13 cellular contexts compared by ENCODE assay signal in the genomic region with DNA sequence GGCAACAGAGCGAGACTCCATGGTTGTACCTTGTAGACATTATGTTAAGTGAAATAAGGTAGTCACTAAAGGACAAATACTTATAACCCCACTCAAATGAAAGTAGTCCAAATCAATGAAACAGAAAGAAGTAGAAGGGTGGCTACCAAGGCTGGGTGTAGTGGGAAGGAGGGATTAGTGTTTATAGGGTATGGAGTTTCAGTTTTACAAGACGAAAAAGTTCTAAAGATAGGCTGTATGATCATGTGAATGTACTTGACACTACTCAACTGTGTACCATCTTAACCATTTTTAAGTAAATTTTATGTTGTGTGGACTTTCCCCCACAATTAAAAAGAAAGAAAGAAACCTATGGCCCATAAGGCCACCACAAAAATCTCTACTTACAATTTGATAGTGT. TPM values are rescaled to one million over a fixed set of nuclear protein-coding genes. Genes with fewer than 3 reads are reported as not detected.
DNase-seq lines count a peak whose midpoint lies in the region; ATAC-seq and TF ChIP-seq lines count a peak whose summit lies in the region.
"Had no signal": no experiment of that assay in that cellular context is flagged by ENCODE, and none has a peak within 500 bp of the region (broad histone marks: within the 10 kb centered on the region; RNA-seq: fewer than 3 reads in every experiment).

No MANE protein-coding gene starts in this region.

- no peak for TF ChIP-seq POLR2A in breast epithelium (IDR thresholded peaks at IDR 0.05)

- intact Hi-C loops in MCF 10A (cut with micrococcal nuclease) (no loop called here), breast epithelium (cut with DNase I; ENCODE audit: low total_unique reads) (no loop called here)

- POLR2A ChIA-PET in MCF 10A (lab: Yijun Ruan, JAX), result interaction anchor here (1.1 kb wide), 1 partner anchor 31 kb away, joined by 5 read pairs; no protein-coding TSS in a partner anchor

- no peaks in the 10 kb centered on the region for H3K4me1 ChIP-seq in breast epithelium

- ATAC-seq in HG02610 (IDR thresholded peaks at IDR 0.05; ENCODE audit: unreplicated experiment) (peak; percentile 100), HG03175 (IDR thresholded peaks at IDR 0.05; ENCODE audit: unreplicated experiment) (peak; percentile 70)
- ATAC-seq in stimulated activated memory B cell treated with anti-CD40 and anti-IgM and Interleukin-4, amounts not matched to agents 10 μg/mL and 1 μg/mL and 100 μg/mL, for 72 hours, result peak; percentile 51

- BruUV-seq in MCF 10A (replicated peaks; lab: Mats Ljungman, UMichigan), result no TSS peak

- CTCF ChIA-PET in MCF 10A (lab: Yijun Ruan, JAX), result interaction anchor here (0.9 to 1.5 kb wide), 3 partner anchors 209 to 240 kb away, joined by 3 to 5 read pairs (median 4); no protein-coding TSS in a partner anchor

- H3K27ac Mint-ChIP-seq in MCF 10A (ENCODE audit: low read depth, unreplicated experiment), result peak overlapping the region; percentile 23
- H3K27ac Mint-ChIP-seq in stimulated activated memory B cell treated with anti-CD40 and anti-IgM and Interleukin-4, amounts not matched to agents 10 μg/mL and 1 μg/mL and 100 μg/mL, for 72 hours, result no peak overlapping the region

- no peaks in the 10 kb centered on the region for H3K27me3 ChIP-seq in breast epithelium

- no peak overlapping the region for H3K27ac ChIP-seq in breast epithelium
- H3K27ac ChIP-seq: 22Rv1 had no signal

- H3K4me3 ChIP-seq in breast epithelium, result no peak overlapping the region

- H3K4me3 Mint-ChIP-seq in MCF 10A (ENCODE audit: unreplicated experiment), result no peak overlapping the region
- no peak overlapping the region for H3K4me3 Mint-ChIP-seq in stimulated activated memory B cell treated with anti-CD40 and anti-IgM and Interleukin-4, amounts not matched to agents 10 μg/mL and 1 μg/mL and 100 μg/mL, for 72 hours

- H3K36me3 ChIP-seq in breast epithelium, result no peaks in the 10 kb centered on the region

- H3K36me3 Mint-ChIP-seq in MCF 10A (ENCODE audit: insufficient read depth, unreplicated experiment), result peaks cover 86% of the 10 kb centered on the region
- no peaks in the 10 kb centered on the region for H3K36me3 Mint-ChIP-seq in stimulated activated memory B cell treated with anti-CD40 and anti-IgM and Interleukin-4, amounts not matched to agents 10 μg/mL and 1 μg/mL and 100 μg/mL, for 72 hours

- H3K9me3 Mint-ChIP-seq in MCF 10A (ENCODE audit: unreplicated experiment), result no peaks in the 10 kb centered on the region
- H3K9me3 Mint-ChIP-seq in stimulated activated memory B cell treated with anti-CD40 and anti-IgM and Interleukin-4, amounts not matched to agents 10 μg/mL and 1 μg/mL and 100 μg/mL, for 72 hours, result no peaks in the 10 kb centered on the region

- TF ChIP-seq CTCF in MCF 10A (IDR thresholded peaks at IDR 0.05; ENCODE audit: unreplicated experiment) (no peak), breast epithelium (IDR thresholded peaks at IDR 0.05) (no peak)

- in situ Hi-C loops in G401 (cut with HindIII; ENCODE audit: low sequenced_read_pairs), result no loop called here

- H3K27me3 Mint-ChIP-seq in MCF 10A (ENCODE audit: insufficient read depth, unreplicated experiment), result no peaks in the 10 kb centered on the region
- no peaks in the 10 kb centered on the region for H3K27me3 Mint-ChIP-seq in stimulated activated memory B cell treated with anti-CD40 and anti-IgM and Interleukin-4, amounts not matched to agents 10 μg/mL and 1 μg/mL and 100 μg/mL, for 72 hours

- H3K4me1 Mint-ChIP-seq in MCF 10A (ENCODE audit: insufficient read depth, unreplicated experiment), result no peaks in the 10 kb centered on the region
- no peaks in the 10 kb centered on the region for H3K4me1 Mint-ChIP-seq in stimulated activated memory B cell treated with anti-CD40 and anti-IgM and Interleukin-4, amounts not matched to agents 10 μg/mL and 1 μg/mL and 100 μg/mL, for 72 hours

- DNase-seq in MCF 10A (ENCODE audit: unreplicated experiment) (no peak), breast epithelium (ENCODE audit: low spot score in 2 of 2) (no peak), middle frontal gyrus (ENCODE audit: extremely low spot score, low spot score) (no peak), G401 (ENCODE audit: low spot score) (no peak), DMS79 treated with DMSO at 0.1 percent for 48 hours (lab: John Stamatoyannopoulos, UW) (no peak)
- DNase-seq: activated CD4-positive, alpha-beta T cell treated with anti-CD3 and anti-CD28 coated beads, Interleukin-2, amount 50 U/mL, for 1 hour; activated naive CD4-positive, alpha-beta T cell treated with anti-CD3 and anti-CD28 coated beads, Interleukin-2, amount 50 U/mL, for 16 hours; cerebellar nuclear complex; NCI-H524 treated with DMSO at 0.1 percent for 48 hours had no signal

- H3K9me3 ChIP-seq in breast epithelium, result no peaks in the 10 kb centered on the region

RNA-seq across cellular contexts. Expression of a gene that starts 32.2 kb away (rescaled TPM):
- total RNA-seq in MCF 10A (2022) (46.8 and 89.1 TPM in 2 replicates), breast epithelium (10 to 100 TPM; 38.7 to 83.0 (median 45.2) TPM)
- 120 and 146 TPM in 2 replicates for total RNA-seq in G401 (2014; rRNA removed; shearing (Covaris generic))

RNA-seq across cellular contexts. Expression of a gene that starts 37.9 kb away (rescaled TPM):
- total RNA-seq in MCF 10A (2022) (57.4 and 73.2 TPM in 2 replicates), breast epithelium (10 to 100 TPM; 44.9 to 58.7 (median 54.7) TPM)
- total RNA-seq in G401 (2014; rRNA removed; shearing (Covaris generic)), result 42.7 and 50.5 TPM in 2 replicates
